ENCODE assay signal across 29 cellular contexts in the genomic region with DNA sequence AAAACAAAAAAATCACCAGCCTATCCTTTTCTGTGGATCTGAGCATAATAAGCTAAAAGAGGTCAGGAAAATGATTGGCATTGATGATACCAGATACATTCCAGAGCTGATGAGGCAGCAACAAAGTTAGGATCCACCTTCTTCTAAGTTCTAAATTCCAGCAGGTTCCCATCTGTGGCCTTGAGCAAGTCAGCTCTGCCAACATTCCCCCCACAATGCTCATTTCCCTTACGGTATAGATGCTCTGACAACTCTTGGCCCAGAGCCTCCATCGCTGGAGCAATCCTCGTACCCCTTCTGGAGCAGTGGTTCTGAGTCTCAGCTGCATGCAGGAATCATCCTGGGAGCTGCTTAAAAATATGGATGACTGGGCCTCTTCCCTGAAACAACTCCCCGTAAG.
"Had no signal": no experiment of that assay in that cellular context is flagged by ENCODE, and none has a peak within 500 bp of the region (broad histone marks: within the 10 kb centered on the region; RNA-seq: fewer than 3 reads in every experiment).

No MANE protein-coding gene starts in this region.

- H3K4me3 ChIP-seq: ascending aorta, PC-9 had no signal

- H3K27me3 Mint-ChIP-seq: activated naive CD4-positive, alpha-beta T cell treated with anti-CD3 and anti-CD28 coated beads, Interleukin-2, amount 10 ng/mL, durations not matched to agents 7 days and 5 days; activated naive CD8-positive, alpha-beta T cell had no signal

- ATAC-seq: activated CD8-positive, alpha-beta memory T cell treated with anti-CD3 and anti-CD28 coated beads, Interleukin-2, amount 10 ng/mL, durations not matched to agents 7 days and 5 days had no signal

- H3K4me3 Mint-ChIP-seq: activated CD4-positive, alpha-beta memory T cell treated with anti-CD3 and anti-CD28 coated beads, Interleukin-2, amount 10 ng/mL, durations not matched to agents 7 days and 5 days; activated CD8-positive, alpha-beta memory T cell treated with anti-CD3 and anti-CD28 coated beads, Interleukin-2, amount 10 ng/mL, durations not matched to agents 7 days and 5 days; activated naive CD4-positive, alpha-beta T cell treated with anti-CD3 and anti-CD28 coated beads, Interleukin-2, amount 10 ng/mL, durations not matched to agents 7 days and 5 days; activated naive CD8-positive, alpha-beta T cell had no signal

- H3K9me3 ChIP-seq: ascending aorta had no signal

- H2AFZ ChIP-seq: PC-9 had no signal

- H3K27me3 ChIP-seq: ascending aorta had no signal

- H3K9me3 Mint-ChIP-seq: activated naive CD4-positive, alpha-beta T cell treated with anti-CD3 and anti-CD28 coated beads, Interleukin-2, amount 10 ng/mL, durations not matched to agents 7 days and 5 days had no signal

- H3K27ac ChIP-seq: ascending aorta, PC-9, WERI-Rb-1 had no signal

- H3K27ac Mint-ChIP-seq: activated CD4-positive, alpha-beta memory T cell treated with anti-CD3 and anti-CD28 coated beads, Interleukin-2, amount 10 ng/mL, durations not matched to agents 7 days and 5 days; activated CD8-positive, alpha-beta memory T cell treated with anti-CD3 and anti-CD28 coated beads, Interleukin-2, amount 10 ng/mL, durations not matched to agents 7 days and 5 days; activated naive CD4-positive, alpha-beta T cell treated with anti-CD3 and anti-CD28 coated beads, Interleukin-2, amount 10 ng/mL, durations not matched to agents 7 days and 5 days; activated naive CD8-positive, alpha-beta T cell had no signal

- H3K36me3 ChIP-seq: ascending aorta had no signal

- DNase-seq: activated CD4-positive, alpha-beta memory T cell treated with anti-CD3 and anti-CD28 coated beads, Interleukin-2, amount 10 ng/mL, durations not matched to agents 7 days and 5 days; activated CD4-positive, alpha-beta T cell treated with anti-CD3 and anti-CD28 coated beads for 1 hour; activated CD4-positive, alpha-beta T cell treated with anti-CD3 and anti-CD28 coated beads for 48 hours; activated CD4-positive, CD25-positive, alpha-beta regulatory T cell; activated CD8-positive, alpha-beta memory T cell treated with anti-CD3 and anti-CD28 coated beads for 24 hours; activated CD8-positive, alpha-beta memory T cell treated with anti-CD3 and anti-CD28 coated beads, Interleukin-2, amount 10 ng/mL, durations not matched to agents 7 days and 5 days; activated CD8-positive, alpha-beta memory T cell treated with anti-CD3 and anti-CD28 coated beads, Interleukin-2, amount 50 U/mL, for 48 hours; activated effector memory CD4-positive, alpha-beta T cell treated with Interleukin-2 at 50 U/mL for 16 hours; activated naive CD4-positive, alpha-beta T cell treated with anti-CD3 and anti-CD28 coated beads, Interleukin-2, amount 10 ng/mL, durations not matched to agents 7 days and 5 days; activated T-cell treated with anti-CD3 and anti-CD28 coated beads, Interleukin-2, amount 50 U/mL, for 48 hours; amygdala; MM.1S; MV-4-11; NCI-H1092; NCI-H146; NCI-H187; NCI-H2029 treated with DMSO at 0.1 percent for 48 hours; NCI-H2107; NCI-H2171; NCI-H510A; NCI-H526; NCI-H748 treated with DMSO at 0.1 percent for 48 hours; PC-9; Right ventricle myocardium superior; SW 1271; T-helper 9 cell; WERI-Rb-1 had no signal

- H3K4me2 ChIP-seq: PC-9 had no signal
